ENCODE assay signal across 9 cellular contexts in the genomic region with DNA sequence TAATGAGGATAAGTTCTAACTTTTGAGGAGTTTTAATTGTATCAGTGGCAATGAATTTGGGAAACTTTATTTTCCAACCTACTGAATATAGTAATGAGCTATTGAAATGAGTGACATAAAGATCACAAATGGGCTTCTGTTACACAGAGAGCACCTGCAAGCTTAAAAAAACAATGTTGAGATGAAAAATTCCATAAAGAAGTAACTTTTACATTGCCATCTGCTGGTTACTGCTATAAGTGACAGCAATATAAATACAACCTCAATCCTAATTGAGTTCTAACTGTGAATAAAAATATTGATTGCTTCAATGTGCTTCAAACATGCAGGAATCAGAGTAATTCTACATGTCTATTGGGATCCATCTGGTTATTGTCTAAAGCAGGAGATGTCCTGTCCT. TPM values are rescaled to one million over a fixed set of nuclear protein-coding genes. Genes with fewer than 3 reads are reported as not detected.
DNase-seq lines count a peak whose midpoint lies in the region; TF ChIP-seq lines count a peak whose summit lies in the region.
"Had no signal": no experiment of that assay in that cellular context is flagged by ENCODE, and none has a peak within 500 bp of the region (broad histone marks: within the 10 kb centered on the region; RNA-seq: fewer than 3 reads in every experiment).

No MANE protein-coding gene starts in this region.

- BruUV-seq in PC-9 (replicated peaks; lab: Mats Ljungman, UMichigan): no TSS peak

- no peak overlapping the region for H2AFZ ChIP-seq in PC-9

- TF ChIP-seq EP300 in ovary (IDR thresholded peaks at IDR 0.05): no peak

- peak; percentile 50 for DNase-seq in DMS53 treated with DMSO at 0.1 percent for 48 hours (lab: John Stamatoyannopoulos, UW; ENCODE audit: unreplicated experiment)
- DNase-seq in PC-9: no peak
- peak; percentile 31 for DNase-seq in fibroblast of peridontal ligament (ENCODE audit: extremely low read depth)
- no peak for DNase-seq in spleen
- no peak for DNase-seq in ovary
- DNase-seq in DMS79 (lab: John Stamatoyannopoulos, UW): no peak
- DNase-seq in SKM-1 (lab: John Stamatoyannopoulos, UW; ENCODE audit: unreplicated experiment): no peak
- DNase-seq: uterus had no signal

- POLR2A ChIA-PET in PC-9 (lab: Charles Lee; ENCODE audit: unreplicated experiment): interaction anchor here (0.7 kb wide), 1 partner anchor 8 kb away, joined by 4 read pairs; no protein-coding TSS in a partner anchor

- no peaks in the 10 kb centered on the region for H3K9me3 ChIP-seq in PC-9 (ENCODE audit: insufficient read depth, low read depth)
- no peaks in the 10 kb centered on the region for H3K9me3 ChIP-seq in spleen
- H3K9me3 ChIP-seq in ovary: no peaks in the 10 kb centered on the region
- H3K9me3 ChIP-seq: uterus had no signal

- H4K20me1 ChIP-seq in PC-9 (ENCODE audit: insufficient read depth): no peaks in the 10 kb centered on the region

- intact Hi-C loops in PC-9 (cut with micrococcal nuclease; ENCODE audit: unreplicated experiment) (loop anchor here (1.0 to 5.0 kb wide), 2 partner anchors 216 to 305 kb away; no protein-coding TSS in a partner anchor), spleen (cut with DNase I; ENCODE audit: low total_unique reads) (no loop called here), ovary (cut with DNase I) (no loop called here)

- H3K9me2 ChIP-seq in PC-9 (ENCODE audit: insufficient read depth): no peaks in the 10 kb centered on the region

- no peak for TF ChIP-seq POLR2A in spleen (IDR thresholded peaks at IDR 0.05)
- no peak for TF ChIP-seq POLR2A in ovary (IDR thresholded peaks at IDR 0.05)

- H3K27me3 ChIP-seq in PC-9 (ENCODE audit: insufficient read depth, low read depth) (no peaks in the 10 kb centered on the region), spleen (replicated peaks in 1 of 7) (peaks cover 0 to 6% (median 0%) of the 10 kb centered on the region in 7 donors), ovary (no peaks in the 10 kb centered on the region)
- H3K27me3 ChIP-seq: uterus had no signal

- H3K4me3 ChIP-seq in PC-9: no peak overlapping the region
- no peak overlapping the region for H3K4me3 ChIP-seq in spleen
- H3K4me3 ChIP-seq in ovary: no peak overlapping the region
- H3K4me3 ChIP-seq: uterus had no signal

- CTCF ChIA-PET in PC-9 (lab: Charles Lee): interaction anchor here (0.9 kb wide), 1 partner anchor 215 kb away, joined by 3 read pairs; no protein-coding TSS in a partner anchor

- H3K4me2 ChIP-seq in PC-9: no peak overlapping the region

- TF ChIP-seq CTCF in 22Rv1 (IDR thresholded peaks at IDR 0.05) (peak; percentile 73), PC-9 (conservative IDR thresholded peaks at IDR 0.05) (peak; percentile 65), spleen (IDR thresholded peaks at IDR 0.05 in 8 of 11, conservative IDR thresholded peaks at IDR 0.05 in 3 of 11) (peak in 2 of 11 experiments; percentile 14 to 15), ovary (IDR thresholded peaks at IDR 0.05) (no peak)

- H3K27ac ChIP-seq in 22Rv1 (no peak overlapping the region), PC-9 (no peak overlapping the region), spleen (no peak overlapping the region), ovary (no peak overlapping the region)
- H3K27ac ChIP-seq: uterus had no signal

- H3K36me3 ChIP-seq in PC-9 (ENCODE audit: low read depth) (no peaks in the 10 kb centered on the region), spleen (no peaks in the 10 kb centered on the region), ovary (no peaks in the 10 kb centered on the region)
- H3K36me3 ChIP-seq: uterus had no signal

- H3K4me1 ChIP-seq in PC-9 (replicated peaks; ENCODE audit: insufficient read depth) (no peaks in the 10 kb centered on the region), spleen (no peaks in the 10 kb centered on the region), ovary (ENCODE audit: insufficient read depth) (no peaks in the 10 kb centered on the region)
- H3K4me1 ChIP-seq: uterus had no signal

- H3F3A ChIP-seq in PC-9 (ENCODE audit: insufficient read depth, low read depth): no peaks in the 10 kb centered on the region

- H3K79me2 ChIP-seq in PC-9 (ENCODE audit: low read depth): no peaks in the 10 kb centered on the region

RNA-seq across cellular contexts. Expression of gene WIF1, which starts 14.2 kb away (rescaled TPM):
- total RNA-seq in PC-9 (2021): not detected in 2 replicates
- not detected for total RNA-seq in spleen
- polyA plus RNA-seq in spleen: under 1 TPM in 1 of 3 donors, not detected in 2; 0.04 TPM
- total RNA-seq in ovary: 1 to 10 TPM in 3 of 7 donors, not detected in 4; 1.1 to 3.2 (median 2.0) TPM
- polyA plus RNA-seq in ovary: 1 to 10 TPM in 1 of 2 donors, under 1 TPM in 1; 0.11 to 6.7 TPM

Comparison
In these comparisons a context has a peak if more than half of its experiments do, and no peak if none do; other contexts are left out.
1. CTCF ChIP-seq: peak in 22Rv1 (single experiment) and PC-9 (single experiment); none in ovary (0 of 3).
2. DNase-seq: peak in DMS53 treated with DMSO at 0.1 percent for 48 hours (single experiment) and fibroblast of peridontal ligament (single experiment); none in PC-9 (0 of 2), spleen (single experiment), ovary (0 of 5), DMS79 (single experiment) and SKM-1 (single experiment).